In genomic region chr13:113427562-113428468, GRCh38 we compare ENCODE assay signal across 20 cellular contexts. TPM values are rescaled to one million over a fixed set of nuclear protein-coding genes. Genes with fewer than 3 reads are reported as not detected.
DNase-seq lines count a peak whose midpoint lies in the region; ATAC-seq and TF ChIP-seq lines count a peak whose summit lies in the region.
"Had no signal": no experiment of that assay in that cellular context is flagged by ENCODE, and none has a peak within 500 bp of the region (broad histone marks: within the 10 kb centered on the region; RNA-seq: fewer than 3 reads in every experiment).

No MANE protein-coding gene starts in this region.

- peaks cover 3% of the 10 kb centered on the region for H3K36me3 Mint-ChIP-seq in osteocyte (ENCODE audit: unreplicated experiment)
- H3K36me3 Mint-ChIP-seq in activated T-helper 17 cell treated with anti-CD3 and anti-CD28 coated beads, Interleukin-2, amount 50 U/mL, for 72 hours (ENCODE audit: low read depth) = no peaks in the 10 kb centered on the region
- H3K36me3 Mint-ChIP-seq: CD4-positive, CD25-positive, alpha-beta regulatory T cell; immature natural killer cell had no signal

- H3K79me2 ChIP-seq in PC-9 (ENCODE audit: low read depth) = no peaks in the 10 kb centered on the region

- POLR2A ChIA-PET in PC-9 (lab: Charles Lee; ENCODE audit: unreplicated experiment) = no interaction called here

- H3F3A ChIP-seq in PC-9 (ENCODE audit: insufficient read depth, low read depth) = peaks cover 7% of the 10 kb centered on the region; the same call in 1 of the 2 replicates

- BruUV-seq in PC-9 (replicated peaks; lab: Mats Ljungman, UMichigan) = no TSS peak

- no peak overlapping the region for H3K4me3 Mint-ChIP-seq in osteocyte (ENCODE audit: unreplicated experiment)
- H3K4me3 Mint-ChIP-seq in activated T-helper 17 cell treated with anti-CD3 and anti-CD28 coated beads, Interleukin-2, amount 50 U/mL, for 72 hours = no peak overlapping the region
- H3K4me3 Mint-ChIP-seq: CD4-positive, CD25-positive, alpha-beta regulatory T cell; immature natural killer cell; nephron; T-helper 17 cell had no signal

- H3K9me2 ChIP-seq in PC-9 (ENCODE audit: insufficient read depth) = no peaks in the 10 kb centered on the region

- 0 out of 2 replicates have a peak overlapping the region, but pooled peaks have one; percentile 63 for H2AFZ ChIP-seq in PC-9

- no peak for ATAC-seq in activated T-helper 17 cell treated with anti-CD3 and anti-CD28 coated beads, Interleukin-2, amount 50 U/mL, for 72 hours (replicated peaks)
- no peak for ATAC-seq in HG02885 (IDR thresholded peaks at IDR 0.05; ENCODE audit: poor library complexity, unreplicated experiment)
- ATAC-seq: T-helper 17 cell had no signal

- H3K27ac ChIP-seq in PC-9 = peak overlapping the region; percentile 55; the same call in 1 of the 2 replicates
- H3K27ac ChIP-seq: thoracic aorta had no signal

- intact Hi-C loops in PC-9 (cut with micrococcal nuclease; ENCODE audit: unreplicated experiment) = no loop called here

- DNase-seq in GM03348 (ENCODE audit: low spot score) = peak; percentile 43
- peak; percentile 30 to 58 for DNase-seq in PC-9
- DNase-seq in fibroblast of mammary gland (ENCODE audit: low read depth) = peak; percentile 31
- no peak for DNase-seq in osteocyte (ENCODE audit: extremely low spot score, unreplicated experiment)
- no peak for DNase-seq in activated naive CD4-positive, alpha-beta T cell (lab: John Stamatoyannopoulos, UW)
- DNase-seq: activated CD4-positive, CD25-positive, alpha-beta regulatory T cell treated with anti-CD3 and anti-CD28 coated beads, Interleukin-2, amount 50 U/mL, for 72 hours; activated effector memory CD4-positive, alpha-beta T cell treated with Interleukin-2 at 50 U/mL for 16 hours; anterior cingulate cortex; CD4-positive, CD25-positive, alpha-beta regulatory T cell; DMS79 treated with DMSO at 0.1 percent for 48 hours; immature natural killer cell; NCI-H1694 treated with DMSO at 0.1 percent for 48 hours; SIG-M5; stimulated activated CD4-positive, alpha-beta T cell treated with anti-CD3 and anti-CD28 coated beads, Interleukin-12 subunit alpha, Interleukin-12 subunit beta, amount 100 ng/mL, for 4 hours; T-helper 17 cell had no signal

- TF ChIP-seq CTCF in PC-9 (conservative IDR thresholded peaks at IDR 0.05) (no peak), fibroblast of mammary gland (conservative IDR thresholded peaks at IDR 0.05; ENCODE audit: control insufficient read depth, insufficient read depth, low read depth, low read length) (no peak), osteocyte (IDR thresholded peaks at IDR 0.05) (no peak)

- H3K27me3 Mint-ChIP-seq in osteocyte (ENCODE audit: unreplicated experiment) = no peaks in the 10 kb centered on the region
- no peaks in the 10 kb centered on the region for H3K27me3 Mint-ChIP-seq in activated T-helper 17 cell treated with anti-CD3 and anti-CD28 coated beads, Interleukin-2, amount 50 U/mL, for 72 hours
- H3K27me3 Mint-ChIP-seq: CD4-positive, CD25-positive, alpha-beta regulatory T cell; T-helper 17 cell had no signal

- H3K4me2 ChIP-seq in PC-9 = peak overlapping the region; percentile 65

- no peaks in the 10 kb centered on the region for H4K20me1 ChIP-seq in PC-9 (ENCODE audit: insufficient read depth)

- H3K4me3 ChIP-seq in PC-9 (no peak overlapping the region), fibroblast of mammary gland (ENCODE audit: control insufficient read depth, low read depth, low read length) (no peak overlapping the region)
- H3K4me3 ChIP-seq: lung, thoracic aorta had no signal

- CTCF ChIA-PET in PC-9 (lab: Charles Lee) = interaction anchor here (0.6 to 0.7 kb wide), 2 partner anchors 29 to 134 kb away, joined by 3 to 7 read pairs; no protein-coding TSS in a partner anchor

- no peaks in the 10 kb centered on the region for H3K9me3 ChIP-seq in PC-9 (ENCODE audit: insufficient read depth, low read depth)
- H3K9me3 ChIP-seq: thoracic aorta had no signal

- no peaks in the 10 kb centered on the region for H3K36me3 ChIP-seq in PC-9 (ENCODE audit: low read depth)
- H3K36me3 ChIP-seq: thoracic aorta had no signal

- no peaks in the 10 kb centered on the region for H3K9me3 Mint-ChIP-seq in osteocyte (ENCODE audit: unreplicated experiment)
- no peaks in the 10 kb centered on the region for H3K9me3 Mint-ChIP-seq in activated T-helper 17 cell treated with anti-CD3 and anti-CD28 coated beads, Interleukin-2, amount 50 U/mL, for 72 hours
- H3K9me3 Mint-ChIP-seq: CD4-positive, CD25-positive, alpha-beta regulatory T cell; immature natural killer cell; nephron had no signal

- H3K27ac Mint-ChIP-seq in osteocyte (ENCODE audit: unreplicated experiment) = peak overlapping the region; percentile 84
- no peak overlapping the region for H3K27ac Mint-ChIP-seq in activated T-helper 17 cell treated with anti-CD3 and anti-CD28 coated beads, Interleukin-2, amount 50 U/mL, for 72 hours
- H3K27ac Mint-ChIP-seq: immature natural killer cell, nephron had no signal

- peaks cover 22% of the 10 kb centered on the region for H3K4me1 ChIP-seq in PC-9 (replicated peaks; ENCODE audit: insufficient read depth)

- no peaks in the 10 kb centered on the region for H3K27me3 ChIP-seq in PC-9 (ENCODE audit: insufficient read depth, low read depth)

- H3K4me1 Mint-ChIP-seq in osteocyte (ENCODE audit: unreplicated experiment) = peaks cover 36% of the 10 kb centered on the region
- peaks cover 3% of the 10 kb centered on the region for H3K4me1 Mint-ChIP-seq in activated T-helper 17 cell treated with anti-CD3 and anti-CD28 coated beads, Interleukin-2, amount 50 U/mL, for 72 hours
- H3K4me1 Mint-ChIP-seq: CD4-positive, CD25-positive, alpha-beta regulatory T cell; immature natural killer cell; nephron; T-helper 17 cell had no signal

RNA-seq across cellular contexts. Expression of gene ADPRHL1, which starts 25.5 kb away (rescaled TPM):
- 11.5 and 16.9 TPM in 2 replicates for total RNA-seq in PC-9 (2021)
- 2.6 and 2.9 TPM in 2 replicates for total RNA-seq in osteocyte
- under 1 TPM; 0.40 to 0.69 TPM for total RNA-seq in activated T-helper 17 cell treated with anti-CD3 and anti-CD28 coated beads, Interleukin-2, amount 50 U/mL, for 72 hours

Comparison
In these comparisons a context has a peak if more than half of its experiments do, and no peak if none do; other contexts are left out.
1. DNase-seq: peak in GM03348 (single experiment), PC-9 (2 of 2) and fibroblast of mammary gland (single experiment); none in osteocyte (single experiment) and activated naive CD4-positive, alpha-beta T cell (0 of 4).